24 cellular contexts compared by ENCODE assay signal in the genomic region with DNA sequence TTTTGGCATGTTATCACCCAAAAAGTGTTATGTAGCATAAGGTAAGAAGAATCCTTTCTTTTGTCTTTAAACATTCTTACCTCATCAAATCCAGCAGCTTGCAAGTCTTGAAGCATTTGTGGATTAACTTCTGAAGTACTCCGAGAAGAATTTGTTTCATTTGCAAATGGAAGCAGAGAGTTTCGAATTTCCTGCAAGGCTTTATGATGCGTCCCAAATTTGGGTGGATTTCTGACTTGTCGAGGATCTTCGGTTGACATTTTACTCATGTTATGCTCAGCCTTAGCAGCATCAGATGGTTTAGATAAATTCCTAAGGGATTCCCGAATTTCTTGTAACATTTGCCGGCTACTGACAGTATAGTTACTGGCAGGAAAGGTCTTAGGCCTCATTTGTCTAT. TPM values are rescaled to one million over a fixed set of nuclear protein-coding genes. Genes with fewer than 3 reads are reported as not detected.
A peak's percentile ranks its signal among the peaks of the same experiment; 100 is the strongest.
DNase-seq lines count a peak whose midpoint lies in the region; ATAC-seq and TF ChIP-seq lines count a peak whose summit lies in the region.
"Had no signal": no experiment of that assay in that cellular context is flagged by ENCODE, and none has a peak within 500 bp of the region (broad histone marks: within the 10 kb centered on the region; RNA-seq: fewer than 3 reads in every experiment).

No MANE protein-coding gene starts in this region.

- no peak for TF ChIP-seq POLR2A in lower leg skin (IDR thresholded peaks at IDR 0.05)

- intact Hi-C loops in lower leg skin (cut with DNase I; ENCODE audit: low total_unique reads) = no loop called here

- TF ChIP-seq CTCF in HEK293 (tag by site-specific recombination; IDR thresholded peaks at IDR 0.05) (no peak), endodermal cell (conservative IDR thresholded peaks at IDR 0.05) (no peak), lower leg skin (IDR thresholded peaks at IDR 0.05) (no peak)

- H3K27ac Mint-ChIP-seq in endodermal cell = peak overlapping the region; percentile 82
- H3K27ac Mint-ChIP-seq: activated CD8-positive, alpha-beta T cell treated with anti-CD3 and anti-CD28 coated beads, Interleukin-2, amount 10 ng/mL, durations not matched to agents 7 days and 5 days; activated naive CD8-positive, alpha-beta T cell; CD4-positive, alpha-beta T cell had no signal

- no peak overlapping the region for H2BK15ac ChIP-seq in mesenchymal stem cell (ENCODE audit: low read depth, poor library complexity, severe bottlenecking)

- H3K9me3 ChIP-seq in HEK293 (ENCODE audit: control insufficient read depth, insufficient read depth, low read depth, low read length) (no peaks in the 10 kb centered on the region), endodermal cell (ENCODE audit: control insufficient read depth, low read length) (no peaks in the 10 kb centered on the region), mesenchymal stem cell (ENCODE audit: control insufficient read depth, low read length) (no peaks in the 10 kb centered on the region)
- H3K9me3 ChIP-seq: heart right ventricle, neutrophil, right atrium auricular region, SJCRH30, tibial nerve had no signal

- no peaks in the 10 kb centered on the region for H3K27me3 Mint-ChIP-seq in endodermal cell (ENCODE audit: insufficient read depth)
- H3K27me3 Mint-ChIP-seq: activated naive CD8-positive, alpha-beta T cell; CD4-positive, alpha-beta T cell had no signal

- peaks cover 1% of the 10 kb centered on the region for H3K79me1 ChIP-seq in mesenchymal stem cell (replicated peaks; ENCODE audit: low read length, poor library complexity, severe bottlenecking)

- H3K23ac ChIP-seq in mesenchymal stem cell (ENCODE audit: low read length in 2 of 2) = no peak overlapping the region

- no peak overlapping the region for H2AFZ ChIP-seq in mesenchymal stem cell (ENCODE audit: low read depth, low read length)

- H3K4me1 ChIP-seq in HEK293 (ENCODE audit: control insufficient read depth, insufficient read depth, low read length) (peaks cover 9% of the 10 kb centered on the region; the same call in 1 of the 2 replicates), endodermal cell (ENCODE audit: control insufficient read depth, insufficient read depth, low read length) (peaks cover 7% of the 10 kb centered on the region), mesenchymal stem cell (ENCODE audit: control insufficient read depth, insufficient read depth, low read depth, low read length) (peaks cover 1% of the 10 kb centered on the region)
- H3K4me1 ChIP-seq: SJCRH30 had no signal

- ATAC-seq in GM21381 (IDR thresholded peaks at IDR 0.05; ENCODE audit: unreplicated experiment) = no peak
- ATAC-seq: activated CD8-positive, alpha-beta T cell treated with anti-CD3 and anti-CD28 coated beads, Interleukin-2, amount 10 ng/mL, durations not matched to agents 7 days and 5 days; activated T-cell treated with anti-CD3 and anti-CD28 coated beads, Interleukin-2, amount 50 U/mL, for 4 hours; heart right ventricle had no signal

- H2BK12ac ChIP-seq in mesenchymal stem cell (ENCODE audit: low read length in 2 of 2) = no peak overlapping the region

- no peak overlapping the region for H2AK5ac ChIP-seq in mesenchymal stem cell (ENCODE audit: low read length, severe bottlenecking)

- no peak overlapping the region for H4K91ac ChIP-seq in mesenchymal stem cell (ENCODE audit: low read length)

- H3K14ac ChIP-seq in mesenchymal stem cell (ENCODE audit: low read length in 2 of 2) = no peak overlapping the region

- no peak overlapping the region for H3K18ac ChIP-seq in mesenchymal stem cell (ENCODE audit: low read depth in 1 of 2, low read length in 2 of 2)

- H3K4me2 ChIP-seq in mesenchymal stem cell (ENCODE audit: low read length, poor library complexity, severe bottlenecking) = no peak overlapping the region
- H3K4me2 ChIP-seq: KMS-11 had no signal

- no peak overlapping the region for H4K8ac ChIP-seq in mesenchymal stem cell (ENCODE audit: low read length)

- no peak overlapping the region for H2BK120ac ChIP-seq in mesenchymal stem cell (ENCODE audit: low read depth, low read length)

- H3K27ac ChIP-seq in HEK293 (ENCODE audit: extremely low read depth, low read depth, low read length) = no peak overlapping the region
- no peak overlapping the region for H3K27ac ChIP-seq in endodermal cell (ENCODE audit: low read depth, low read length)
- peak overlapping the region; percentile 51 for H3K27ac ChIP-seq in mesenchymal stem cell (ENCODE audit: low read length, poor library complexity, severe bottlenecking)
- H3K27ac ChIP-seq: KMS-11, neutrophil, right atrium auricular region, SJCRH30, tibial nerve had no signal

- H3K36me3 ChIP-seq in HEK293 (ENCODE audit: control insufficient read depth in 2 of 2, insufficient read depth in 1 of 2, low read length in 2 of 2) (peaks cover 30 to 37% of the 10 kb centered on the region in 2 experiments), endodermal cell (ENCODE audit: control insufficient read depth, insufficient read depth, low read length) (peaks cover 42% of the 10 kb centered on the region), mesenchymal stem cell (ENCODE audit: control insufficient read depth in 1 of 2, insufficient read depth in 2 of 2, low read depth in 1 of 2, low read length in 2 of 2) (peaks cover 2 to 43% of the 10 kb centered on the region in 2 experiments)

- CTCF ChIA-PET in HEK293 (lab: Yijun Ruan, JAX) = interaction anchor here (1.0 kb wide), 1 partner anchor 156 kb away, joined by 3 read pairs; the partner anchor contains the start of gene PPIL4

- H3K36me3 Mint-ChIP-seq in endodermal cell (ENCODE audit: low read depth) = peaks cover 22% of the 10 kb centered on the region
- H3K36me3 Mint-ChIP-seq: activated naive CD8-positive, alpha-beta T cell had no signal

- WGBS in endodermal cell (ENCODE audit: insufficient coverage in 1 of 2, insufficient read length in 1 of 2), 2 experiments = 35 to 46% methylated on average over 7 of the region's 7 CpGs
- WGBS in mesenchymal stem cell = 79% methylated on average over 7 of the region's 7 CpGs
- 67% methylated on average over 7 of the region's 7 CpGs for WGBS in lower leg skin, 2 donors

- no peak overlapping the region for H2BK5ac ChIP-seq in mesenchymal stem cell (ENCODE audit: low read depth, low read length, poor library complexity, severe bottlenecking)

- POLR2A ChIA-PET in HEK293 (lab: Yijun Ruan, JAX) = no interaction called here

- no peak overlapping the region for H3K4me3 ChIP-seq in HEK293 (ENCODE audit: low read depth, low read length)
- H3K4me3 ChIP-seq in endodermal cell (ENCODE audit: low read length) = no peak overlapping the region
- peak overlapping the region in 1 of 2 experiments; percentile 28 for H3K4me3 ChIP-seq in mesenchymal stem cell (ENCODE audit: insufficient read depth in 1 of 2, low read depth in 1 of 2, low read length in 2 of 2)
- H3K4me3 ChIP-seq in lower leg skin (ENCODE audit: low read depth, poor library complexity, severe bottlenecking) = no peak overlapping the region
- H3K4me3 ChIP-seq: heart right ventricle, right atrium auricular region, SJCRH30, tibial nerve had no signal

- DNase-seq in AG08396 (ENCODE audit: low spot score) = peak; percentile 10
- DNase-seq in endodermal cell = peak; percentile 59
- DNase-seq in mesenchymal stem cell = no peak
- DNase-seq in lower leg skin (ENCODE audit: low spot score in 2 of 2) = no peak
- no peak for DNase-seq in COR-L47 (lab: John Stamatoyannopoulos, UW)
- DNase-seq in kidney glomerular epithelial cell (lab: John Stamatoyannopoulos, UW) = no peak
- DNase-seq: activated CD8-positive, alpha-beta T cell treated with anti-CD3 and anti-CD28 coated beads, Interleukin-2, amount 10 ng/mL, durations not matched to agents 7 days and 5 days; activated T-cell treated with anti-CD3 and anti-CD28 coated beads, Interleukin-2, amount 50 U/mL, for 4 hours; CD4-positive, alpha-beta T cell; DMS53; erythroblast; H7; heart right ventricle; NCI-H1092; NCI-H82; SJCRH30; stimulated activated naive CD4-positive, alpha-beta T cell treated with Interleukin-2 at 50 U/mL for 16 hours had no signal

- no peaks in the 10 kb centered on the region for H3K9me3 Mint-ChIP-seq in endodermal cell
- H3K9me3 Mint-ChIP-seq: activated T-cell treated with anti-CD3 and anti-CD28 coated beads, Interleukin-2, amount 50 U/mL, for 4 hours; CD4-positive, alpha-beta T cell had no signal

- H3K27me3 ChIP-seq in endodermal cell (ENCODE audit: control insufficient read depth, insufficient read depth, low read length, poor library complexity, severe bottlenecking) (no peaks in the 10 kb centered on the region), mesenchymal stem cell (ENCODE audit: control insufficient read depth in 1 of 2, insufficient read depth in 1 of 2, low read length in 2 of 2) (no peaks in the 10 kb centered on the region)
- H3K27me3 ChIP-seq: heart right ventricle, neutrophil, right atrium auricular region, SJCRH30, tibial nerve had no signal

- no peak overlapping the region for H3K9ac ChIP-seq in endodermal cell (ENCODE audit: extremely low read depth, low read length, poor library complexity, severe bottlenecking)
- H3K9ac ChIP-seq in mesenchymal stem cell (ENCODE audit: low read length) = peak overlapping the region; percentile 26
- H3K9ac ChIP-seq: KMS-11 had no signal

- peak overlapping the region in 1 of 2 experiments; percentile 67 for H3K4ac ChIP-seq in mesenchymal stem cell (ENCODE audit: low read depth in 1 of 2, low read length in 2 of 2)

- H3K4me3 Mint-ChIP-seq in endodermal cell = no peak overlapping the region
- H3K4me3 Mint-ChIP-seq: activated CD8-positive, alpha-beta T cell treated with anti-CD3 and anti-CD28 coated beads, Interleukin-2, amount 10 ng/mL, durations not matched to agents 7 days and 5 days; activated naive CD8-positive, alpha-beta T cell; activated T-cell treated with anti-CD3 and anti-CD28 coated beads, Interleukin-2, amount 50 U/mL, for 4 hours; CD4-positive, alpha-beta T cell had no signal

- H3K4me1 Mint-ChIP-seq in endodermal cell = peaks cover 15% of the 10 kb centered on the region

RNA-seq across cellular contexts. Expression of gene LATS1, which starts 16.2 kb away (rescaled TPM):
- total RNA-seq in endodermal cell (10 to 100 TPM; 33.7 to 34.7 TPM), lower leg skin (10 to 100 TPM; 17.6 to 27.9 (median 24.3) TPM)
- polyA plus RNA-seq in endodermal cell (2013, experiment 1 of 2) = 23.1 TPM
- polyA plus RNA-seq in endodermal cell (2013, experiment 2 of 2) = 19.3 TPM
- polyA plus RNA-seq in mesenchymal stem cell (2013, experiment 1 of 2) = 10.2 TPM
- polyA plus RNA-seq in mesenchymal stem cell (2013, experiment 2 of 2) = 10.0 TPM

RNA-seq across cellular contexts. Expression of gene NUP43, which starts 44.6 kb away (rescaled TPM):
- total RNA-seq in endodermal cell (10 to 100 TPM; 80.9 to 85.1 TPM), lower leg skin (10 to 100 TPM; 14.6 to 35.2 (median 17.2) TPM)
- polyA plus RNA-seq in endodermal cell (2013, experiment 1 of 2) = 32.3 TPM
- 31.3 TPM for polyA plus RNA-seq in endodermal cell (2013, experiment 2 of 2)
- polyA plus RNA-seq in mesenchymal stem cell (2013, experiment 1 of 2) = 10.5 TPM
- polyA plus RNA-seq in mesenchymal stem cell (2013, experiment 2 of 2) = 10.8 TPM

RNA-seq across cellular contexts. Expression of gene PCMT1, which starts 47.8 kb away (rescaled TPM):
- 10 to 100 TPM; 68.5 to 72.6 TPM for total RNA-seq in endodermal cell
- 99.6 TPM for polyA plus RNA-seq in endodermal cell (2013, experiment 1 of 2)
- polyA plus RNA-seq in endodermal cell (2013, experiment 2 of 2) = 90.3 TPM
- 67.4 TPM for polyA plus RNA-seq in mesenchymal stem cell (2013, experiment 1 of 2)
- 64.8 TPM for polyA plus RNA-seq in mesenchymal stem cell (2013, experiment 2 of 2)
- 10 to 100 TPM; 68.4 to 93.5 (median 78.3) TPM for total RNA-seq in lower leg skin

RNA-seq across cellular contexts. Expression of gene KATNA1, which starts 53.2 kb away (rescaled TPM):
- total RNA-seq in endodermal cell (10 to 100 TPM; 17.1 to 28.2 TPM), lower leg skin (10 to 100 TPM; 19.2 to 25.7 (median 23.3) TPM)
- polyA plus RNA-seq in endodermal cell (2013, experiment 1 of 2) = 19.6 TPM
- 18.5 TPM for polyA plus RNA-seq in endodermal cell (2013, experiment 2 of 2)
- polyA plus RNA-seq in mesenchymal stem cell (2013, experiment 1 of 2) = 16.3 TPM
- polyA plus RNA-seq in mesenchymal stem cell (2013, experiment 2 of 2) = 16.4 TPM

Comparison
In these comparisons a context has a peak if more than half of its experiments do, and no peak if none do; other contexts are left out.
1. DNase-seq: peak in AG08396 (single experiment) and endodermal cell (single experiment); none in mesenchymal stem cell (single experiment), lower leg skin (0 of 2), COR-L47 (single experiment) and kidney glomerular epithelial cell (single experiment).